In genomic region chr14:31489680-31490079, GRCh38 we compare ENCODE assay signal across 15 cellular contexts. TPM values are rescaled to one million over a fixed set of nuclear protein-coding genes. Genes with fewer than 3 reads are reported as not detected.
A peak's percentile ranks its signal among the peaks of the same experiment; 100 is the strongest.
DNase-seq lines count a peak whose midpoint lies in the region; ATAC-seq and TF ChIP-seq lines count a peak whose summit lies in the region.
"Had no signal": no experiment of that assay in that cellular context is flagged by ENCODE, and none has a peak within 500 bp of the region (broad histone marks: within the 10 kb centered on the region; RNA-seq: fewer than 3 reads in every experiment).

No MANE protein-coding gene starts in this region.

- H2BK15ac ChIP-seq in mesendoderm (replicated peaks; ENCODE audit: low read depth), result no peak overlapping the region

- H4K8ac ChIP-seq in mesendoderm (ENCODE audit: low read depth, low read length), result no peak overlapping the region

- H2BK120ac ChIP-seq in mesendoderm (ENCODE audit: low read depth, low read length), result no peak overlapping the region

- H3K27ac ChIP-seq in SK-N-SH (ENCODE audit: low read depth in 2 of 2, low read length in 1 of 2) (no peak overlapping the region), mesendoderm (ENCODE audit: low read depth, low read length) (no peak overlapping the region)
- H3K27ac ChIP-seq: BLaER1, parathyroid adenoma had no signal

- no peaks in the 10 kb centered on the region for H3K36me3 ChIP-seq in SK-N-SH (replicated peaks in 1 of 2; ENCODE audit: control insufficient read depth in 1 of 2, insufficient read depth in 2 of 2, low read length in 1 of 2)
- H3K36me3 ChIP-seq in mesendoderm (ENCODE audit: control insufficient read depth, insufficient read depth, low read length), result no peaks in the 10 kb centered on the region
- H3K36me3 ChIP-seq: BLaER1 had no signal

- no peak overlapping the region for H3K18ac ChIP-seq in mesendoderm (ENCODE audit: low read length)

- H3K9ac ChIP-seq in SK-N-SH (no peak overlapping the region), mesendoderm (ENCODE audit: low read length) (no peak overlapping the region)
- H3K9ac ChIP-seq: BLaER1, parathyroid adenoma had no signal

- ATAC-seq in GM21447 (IDR thresholded peaks at IDR 0.05; ENCODE audit: unreplicated experiment) (peak; percentile 63), HG03354 (IDR thresholded peaks at IDR 0.05; ENCODE audit: poor library complexity, severe bottlenecking, unreplicated experiment) (peak; percentile 68)

- no peak overlapping the region for H2AFZ ChIP-seq in SK-N-SH (ENCODE audit: low read depth)
- H2AFZ ChIP-seq: parathyroid adenoma had no signal

- CTCF ChIA-PET in SK-N-SH (lab: Yijun Ruan, JAX), result no interaction called here

- no peaks in the 10 kb centered on the region for H3F3A ChIP-seq in SK-N-SH (replicated peaks; ENCODE audit: insufficient read depth)

- H2AK5ac ChIP-seq in mesendoderm (ENCODE audit: low read length), result no peak overlapping the region

- H3K4me2 ChIP-seq in SK-N-SH, result no peak overlapping the region
- no peak overlapping the region for H3K4me2 ChIP-seq in mesendoderm (ENCODE audit: low read length)
- H3K4me2 ChIP-seq: BLaER1 had no signal

- H3K79me2 ChIP-seq in SK-N-SH (ENCODE audit: insufficient read depth) (no peaks in the 10 kb centered on the region), mesendoderm (ENCODE audit: control insufficient read depth, insufficient read depth, low read length) (no peaks in the 10 kb centered on the region)
- H3K79me2 ChIP-seq: parathyroid adenoma had no signal

- no peaks in the 10 kb centered on the region for H3K9me3 ChIP-seq in SK-N-SH
- H3K9me3 ChIP-seq: BLaER1 had no signal

- no peak overlapping the region for H3K4ac ChIP-seq in mesendoderm (ENCODE audit: low read depth, low read length)

- TF ChIP-seq EP300 in SK-N-SH (IDR thresholded peaks at IDR 0.05; ENCODE audit: borderline replicate concordance in 1 of 2, low read depth in 1 of 2, low read length in 1 of 2), result no peak

- H3K56ac ChIP-seq in mesendoderm (ENCODE audit: low read length), result no peak overlapping the region

- H3K27me3 ChIP-seq in SK-N-SH (ENCODE audit: insufficient read depth) (no peaks in the 10 kb centered on the region), mesendoderm (ENCODE audit: insufficient read depth, low read length, poor library complexity) (no peaks in the 10 kb centered on the region)
- H3K27me3 ChIP-seq: BLaER1 had no signal

- H3K79me1 ChIP-seq in mesendoderm (ENCODE audit: low read length), result no peaks in the 10 kb centered on the region

- in situ Hi-C loops in GM13977 (cut with MboI; ENCODE audit: low pct_unique_long_range_greater_than_20kb, low sequenced_read_pairs, unreplicated experiment), result no loop called here

- no peaks in the 10 kb centered on the region for H3K9me2 ChIP-seq in SK-N-SH

- no peaks in the 10 kb centered on the region for H3K4me1 ChIP-seq in SK-N-SH (ENCODE audit: control insufficient read depth in 1 of 2, insufficient read depth in 2 of 2, low read depth in 1 of 2, low read length in 1 of 2)
- H3K4me1 ChIP-seq in mesendoderm (ENCODE audit: control insufficient read depth, low read depth, low read length), result no peaks in the 10 kb centered on the region
- H3K4me1 ChIP-seq: parathyroid adenoma had no signal

- H4K5ac ChIP-seq in mesendoderm (ENCODE audit: low read length), result no peak overlapping the region

- H4K20me1 ChIP-seq in SK-N-SH (ENCODE audit: insufficient read depth), result no peaks in the 10 kb centered on the region
- H4K20me1 ChIP-seq: BLaER1 had no signal

- H3K23ac ChIP-seq in mesendoderm (ENCODE audit: low read length), result no peak overlapping the region

- H3K4me3 ChIP-seq in SK-N-SH (ENCODE audit: low read depth in 2 of 2, low read length in 1 of 2) (no peak overlapping the region), mesendoderm (ENCODE audit: low read length) (no peak overlapping the region)
- H3K4me3 ChIP-seq: BLaER1 had no signal

- DNase-seq in GM13977 (ENCODE audit: low spot score), result peak; percentile 22
- peak; percentile 42 for DNase-seq in OCI-M1 (lab: John Stamatoyannopoulos, UW)
- DNase-seq in DMS53 treated with DMSO at 0.1 percent for 48 hours (lab: John Stamatoyannopoulos, UW; ENCODE audit: unreplicated experiment), result no peak
- no peak for DNase-seq in SK-N-SH
- no peak for DNase-seq in activated effector memory CD4-positive, alpha-beta T cell treated with Interleukin-2 at 50 U/mL for 16 hours
- no peak for DNase-seq in mesendoderm
- DNase-seq: activated CD4-positive, alpha-beta T cell treated with anti-CD3 and anti-CD28 coated beads, Interleukin-2, amount 10 ng/mL, durations not matched to agents 24 days and 14 days; activated gamma-delta T cell treated with Interleukin-2 at 50 U/mL for 16 hours; mammary epithelial cell; NCI-H446 had no signal

- H2BK5ac ChIP-seq in mesendoderm (ENCODE audit: low read length), result no peak overlapping the region

- POLR2A ChIA-PET in SK-N-SH (lab: Yijun Ruan, JAX), result no interaction called here

- TF ChIP-seq RAD21 in SK-N-SH (IDR thresholded peaks at IDR 0.05; ENCODE audit: low read length), result no peak

- TF ChIP-seq CTCF in GM13977 (IDR thresholded peaks at IDR 0.05; ENCODE audit: extremely low read depth, insufficient read depth, missing control alignments), result no peak
- TF ChIP-seq CTCF in SK-N-SH (IDR thresholded peaks at IDR 0.05), result no peak

TF ChIP-seq in SK-N-SH, 30 proteins besides CTCF, POLR2A, EP300 and RAD21 (continues in another document):
- TF ChIP-seq PBX3 (IDR thresholded peaks at IDR 0.05), result no peak
- TF ChIP-seq IRF3 (IDR thresholded peaks at IDR 0.05; ENCODE audit: low read depth, low read length), result no peak
- no peak for TF ChIP-seq GABPA (IDR thresholded peaks at IDR 0.05; ENCODE audit: low read depth)
- no peak for TF ChIP-seq TEAD4 (IDR thresholded peaks at IDR 0.05; ENCODE audit: borderline replicate concordance, insufficient read depth)
- TF ChIP-seq SMC3 (IDR thresholded peaks at IDR 0.05; ENCODE audit: low read depth, low read length), result no peak
- TF ChIP-seq GATA2 (CRISPR knock-in tag; IDR thresholded peaks at IDR 0.05), result no peak
- TF ChIP-seq ZBTB33 (IDR thresholded peaks at IDR 0.05; ENCODE audit: borderline replicate concordance, low read depth), result no peak
- no peak for TF ChIP-seq MAX (IDR thresholded peaks at IDR 0.05; ENCODE audit: low read depth)
- no peak for TF ChIP-seq SIN3A (IDR thresholded peaks at IDR 0.05; ENCODE audit: borderline replicate concordance, low read depth, low read length)
- TF ChIP-seq CHD2 (IDR thresholded peaks at IDR 0.05; ENCODE audit: low read length, partially characterized antibody), result no peak
- TF ChIP-seq RXRA (IDR thresholded peaks at IDR 0.05; ENCODE audit: borderline replicate concordance, low read depth), result no peak
- TF ChIP-seq FOXM1 (IDR thresholded peaks at IDR 0.05; ENCODE audit: low read depth), result no peak
- no peak for TF ChIP-seq ELF1 (IDR thresholded peaks at IDR 0.05)
- no peak for TF ChIP-seq NRF1 (IDR thresholded peaks at IDR 0.05; ENCODE audit: low read depth, low read length)
- no peak for TF ChIP-seq TAF1 (IDR thresholded peaks at IDR 0.05; ENCODE audit: borderline replicate concordance, low read depth, low read length)
- no peak for TF ChIP-seq MEF2A (IDR thresholded peaks at IDR 0.05; ENCODE audit: borderline replicate concordance, low read depth)
- no peak for TF ChIP-seq RFX5 (IDR thresholded peaks at IDR 0.05; ENCODE audit: low read length)

RNA-seq across cellular contexts. Expression of gene GPR33, which starts 1.8 kb away (rescaled TPM):
- polyA plus RNA-seq in SK-N-SH (2012; rRNA removed), result not detected in 2 replicates
- polyA plus RNA-seq in SK-N-SH (2012; cell fraction: cytosol; rRNA removed), result not detected in 2 replicates
- polyA plus RNA-seq in SK-N-SH (2012; cell fraction: nucleus; rRNA removed), result not detected in 2 replicates
- polyA plus RNA-seq in mesendoderm (2013, experiment 1 of 2), result not detected
- not detected for polyA plus RNA-seq in mesendoderm (2013, experiment 2 of 2)
- polyA plus RNA-seq: esophagus, mammary epithelial cell had no signal

RNA-seq across cellular contexts. Expression of gene DTD2, which starts 32.4 kb away (rescaled TPM):
- polyA plus RNA-seq in SK-N-SH (2012; rRNA removed), result 10.5 and 14.7 TPM in 2 replicates
- 15.3 and 16.6 TPM in 2 replicates for polyA plus RNA-seq in SK-N-SH (2012; cell fraction: cytosol; rRNA removed)
- 5.4 and 5.5 TPM in 2 replicates for polyA plus RNA-seq in SK-N-SH (2012; cell fraction: nucleus; rRNA removed)
- 14.9 TPM for polyA plus RNA-seq in mesendoderm (2013, experiment 1 of 2)
- polyA plus RNA-seq in mesendoderm (2013, experiment 2 of 2), result 14.7 TPM

Comparison
In these comparisons a context has a peak if more than half of its experiments do, and no peak if none do; other contexts are left out.
1. DNase-seq: peak in GM13977 (single experiment) and OCI-M1 (single experiment); none in DMS53 treated with DMSO at 0.1 percent for 48 hours (single experiment), SK-N-SH (single experiment), activated effector memory CD4-positive, alpha-beta T cell treated with Interleukin-2 at 50 U/mL for 16 hours (single experiment) and mesendoderm (single experiment).